In genomic region chr7:304574-305409, GRCh38 we compare ENCODE assay signal across 1 cellular context.
A peak's percentile ranks its signal among the peaks of the same experiment; 100 is the strongest.
TF ChIP-seq lines count a peak whose summit lies in the region.

No MANE protein-coding gene starts in this region.

TF ChIP-seq in HEK293, 187 proteins besides CTCF, POLR2A, EP300 and RAD21 (continued from another document):
- TF ChIP-seq ZNF18 (tag by site-specific recombination; IDR thresholded peaks at IDR 0.05) (peak; percentile 65), ZNF521 (tag by site-specific recombination; IDR thresholded peaks at IDR 0.05) (no peak), ZBTB17 (tag by site-specific recombination; IDR thresholded peaks at IDR 0.05) (no peak), GLI4 (tag by site-specific recombination; IDR thresholded peaks at IDR 0.05) (no peak), ZNF350 (tag by site-specific recombination; IDR thresholded peaks at IDR 0.05) (no peak), ZNF610 (tag by site-specific recombination; IDR thresholded peaks at IDR 0.05; ENCODE audit: borderline replicate concordance) (no peak), ZBTB21 (tag by site-specific recombination; IDR thresholded peaks at IDR 0.05) (no peak), ZNF585B (tag by site-specific recombination; IDR thresholded peaks at IDR 0.05) (no peak), ZNF112 (tag by site-specific recombination; IDR thresholded peaks at IDR 0.05) (no peak), ZFP37 (tag by site-specific recombination; IDR thresholded peaks at IDR 0.05) (no peak)
- TF ChIP-seq, protein P1, sequence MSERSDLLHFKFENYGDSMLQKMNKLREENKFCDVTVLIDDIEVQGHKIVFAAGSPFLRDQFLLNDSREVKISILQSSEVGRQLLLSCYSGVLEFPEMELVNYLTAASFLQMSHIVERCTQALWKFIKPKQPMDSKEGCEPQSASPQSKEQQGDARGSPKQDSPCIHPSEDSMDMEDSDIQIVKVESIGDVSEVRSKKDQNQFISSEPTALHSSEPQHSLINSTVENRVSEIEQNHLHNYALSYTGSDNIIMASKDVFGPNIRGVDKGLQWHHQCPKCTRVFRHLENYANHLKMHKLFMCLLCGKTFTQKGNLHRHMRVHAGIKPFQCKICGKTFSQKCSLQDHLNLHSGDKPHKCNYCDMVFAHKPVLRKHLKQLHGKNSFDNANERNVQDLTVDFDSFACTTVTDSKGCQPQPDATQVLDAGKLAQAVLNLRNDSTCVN (tag by site-specific recombination; optimal IDR thresholded peaks at IDR 0.05), result peak; percentile 32
- TF ChIP-seq, protein P2, sequence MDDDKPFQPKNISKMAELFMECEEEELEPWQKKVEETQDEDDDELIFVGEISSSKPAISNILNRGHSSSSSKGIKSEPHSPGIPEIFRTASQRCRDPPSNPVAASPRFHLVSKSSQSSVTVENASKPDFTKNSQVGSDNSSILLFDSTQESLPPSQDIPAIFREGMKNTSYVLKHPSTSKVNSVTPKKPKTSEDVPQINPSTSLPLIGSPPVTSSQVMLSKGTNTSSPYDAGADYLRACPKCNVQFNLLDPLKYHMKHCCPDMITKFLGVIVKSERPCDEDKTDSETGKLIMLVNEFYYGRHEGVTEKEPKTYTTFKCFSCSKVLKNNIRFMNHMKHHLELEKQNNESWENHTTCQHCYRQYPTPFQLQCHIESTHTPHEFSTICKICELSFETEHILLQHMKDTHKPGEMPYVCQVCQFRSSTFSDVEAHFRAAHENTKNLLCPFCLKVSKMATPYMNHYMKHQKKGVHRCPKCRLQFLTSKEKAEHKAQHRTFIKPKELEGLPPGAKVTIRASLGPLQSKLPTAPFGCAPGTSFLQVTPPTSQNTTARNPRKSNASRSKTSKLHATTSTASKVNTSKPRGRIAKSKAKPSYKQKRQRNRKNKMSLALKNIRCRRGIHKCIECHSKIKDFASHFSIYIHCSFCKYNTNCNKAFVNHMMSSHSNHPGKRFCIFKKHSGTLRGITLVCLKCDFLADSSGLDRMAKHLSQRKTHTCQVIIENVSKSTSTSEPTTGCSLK (tag by site-specific recombination; IDR thresholded peaks at IDR 0.05), result no peak
TF ChIP-seq in HEK293: peak in this region for 3.
